Comparison of ENCODE assay signal across 17 cellular contexts in the genomic region with DNA sequence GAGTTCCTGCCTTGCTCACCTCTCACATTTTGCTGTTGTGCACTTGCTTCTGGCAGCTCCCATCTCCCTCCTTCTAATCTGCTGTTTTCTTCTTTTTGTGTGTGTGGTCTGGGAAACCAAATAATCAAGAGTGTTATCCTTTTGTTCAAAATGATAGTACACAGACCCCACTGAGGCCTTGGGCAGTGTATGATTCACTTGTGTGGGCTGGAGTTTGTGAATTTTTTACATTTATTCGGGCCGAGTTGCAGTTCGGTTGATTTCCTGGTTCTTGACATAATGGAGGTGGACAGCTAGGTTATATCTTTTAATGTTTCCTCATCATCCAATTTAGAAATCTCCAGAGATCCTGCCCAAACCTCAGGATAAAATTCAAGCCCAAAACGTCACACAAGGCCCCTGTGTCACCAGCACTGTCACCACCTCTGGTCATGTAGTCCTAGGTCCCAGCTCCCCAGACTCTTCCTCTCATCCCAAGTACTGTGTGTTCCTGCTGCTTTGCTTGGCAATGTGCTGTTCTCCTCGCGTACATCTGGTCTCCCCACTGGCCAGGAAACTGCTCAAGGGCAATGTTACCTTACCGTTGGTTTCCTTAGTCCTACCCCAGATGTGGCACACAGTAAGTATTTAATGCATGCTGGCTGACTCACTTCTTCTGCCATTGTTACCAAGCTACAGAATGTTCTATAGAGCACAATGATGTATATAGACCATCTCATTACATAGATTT. TPM values are rescaled to one million over a fixed set of nuclear protein-coding genes. Genes with fewer than 3 reads are reported as not detected.
DNase-seq lines count a peak whose midpoint lies in the region; ATAC-seq and TF ChIP-seq lines count a peak whose summit lies in the region.
"Had no signal": no experiment of that assay in that cellular context is flagged by ENCODE, and none has a peak within 500 bp of the region (broad histone marks: within the 10 kb centered on the region; RNA-seq: fewer than 3 reads in every experiment).

No MANE protein-coding gene starts in this region.

- in situ Hi-C loops in HAP-1 (cut with MboI; ENCODE audit: low sequenced_read_pairs), result no loop called here

- H3K9me3 ChIP-seq in T-helper 17 cell (ENCODE audit: control insufficient read depth, low read length, poor library complexity, severe bottlenecking) (no peaks in the 10 kb centered on the region), HAP-1 (no peaks in the 10 kb centered on the region)
- H3K9me3 ChIP-seq: esophagus muscularis mucosa, tibial artery had no signal

- peak overlapping the region; percentile 69 for H3K27ac Mint-ChIP-seq in T-helper 17 cell

- peaks cover 46% of the 10 kb centered on the region for H3K4me1 Mint-ChIP-seq in T-helper 17 cell

- DNase-seq in ELR (ENCODE audit: low read depth), result peak; percentile 58
- no peak for DNase-seq in T-helper 17 cell
- DNase-seq in epithelial cell of esophagus (ENCODE audit: low read depth), result peak; percentile 12
- DNase-seq in renal cortical epithelial cell (ENCODE audit: low read depth), result peak; percentile 22
- DNase-seq in HAP-1 (ENCODE audit: low spot score in 2 of 2), result no peak
- DNase-seq in dorsolateral prefrontal cortex, result no peak
- DNase-seq: activated gamma-delta T cell; AML-193; hypothalamus; KG1; NCI-H2227 treated with DMSO at 0.1 percent for 48 hours; NK-92 treated with Interleukin-12 subunit alpha and Interleukin-12 subunit beta, amount 100 ng/mL, for 24 hours; small intestine; tibial artery had no signal

- no peaks in the 10 kb centered on the region for H3K27me3 Mint-ChIP-seq in T-helper 17 cell

- H3K36me3 Mint-ChIP-seq in T-helper 17 cell (ENCODE audit: low read depth), result no peaks in the 10 kb centered on the region

- H3K4me3 Mint-ChIP-seq in T-helper 17 cell, result no peak overlapping the region

- ATAC-seq in T-helper 17 cell, result no peak
- ATAC-seq in HG03097 (IDR thresholded peaks at IDR 0.05; ENCODE audit: low FRiP score, unreplicated experiment), result no peak
- no peak for ATAC-seq in GM21576 (IDR thresholded peaks at IDR 0.05; ENCODE audit: unreplicated experiment)

- H3K27me3 ChIP-seq in HAP-1 (ENCODE audit: low read depth) (no peaks in the 10 kb centered on the region), dorsolateral prefrontal cortex (no peaks in the 10 kb centered on the region)
- H3K27me3 ChIP-seq: esophagus muscularis mucosa, tibial artery had no signal

- intact Hi-C loops in dorsolateral prefrontal cortex (cut with DNase I), result no loop called here

- H3K4me3 ChIP-seq in epithelial cell of esophagus (ENCODE audit: low read length) (no peak overlapping the region), HAP-1 (no peak overlapping the region), dorsolateral prefrontal cortex (no peak overlapping the region)
- H3K4me3 ChIP-seq: esophagus muscularis mucosa, tibial artery had no signal

- H3K4me1 ChIP-seq in HAP-1, result no peaks in the 10 kb centered on the region

- no peak for TF ChIP-seq CTCF in epithelial cell of esophagus (IDR thresholded peaks at IDR 0.05; ENCODE audit: insufficient read depth, low read depth, low read length, missing control alignments)
- no peak for TF ChIP-seq CTCF in dorsolateral prefrontal cortex (IDR thresholded peaks at IDR 0.05 in 54 of 56, conservative IDR thresholded peaks at IDR 0.05 in 2 of 56; ENCODE audit: low read depth in 1 of 56, partially characterized antibody in 56 of 56)

- no peaks in the 10 kb centered on the region for H3K36me3 ChIP-seq in HAP-1 (replicated peaks)
- H3K36me3 ChIP-seq: esophagus muscularis mucosa, tibial artery had no signal

- peak overlapping the region in 1 of 59 donors; percentile 4 for H3K27ac ChIP-seq in dorsolateral prefrontal cortex
- H3K27ac ChIP-seq: esophagus muscularis mucosa had no signal

RNA-seq across cellular contexts. Expression of a gene that starts 55.7 kb away (rescaled TPM):
- total RNA-seq in T-helper 17 cell (10 to 100 TPM; 66.1 to 66.3 TPM), renal cortical epithelial cell (41.0 and 43.4 TPM in 2 replicates), dorsolateral prefrontal cortex (10 to 100 TPM; 12.5 to 72.4 (median 29.8) TPM)

Comparison
In these comparisons a context has a peak if more than half of its experiments do, and no peak if none do; other contexts are left out.
1. DNase-seq: peak in ELR (single experiment), epithelial cell of esophagus (single experiment) and renal cortical epithelial cell (single experiment); none in T-helper 17 cell (0 of 3), HAP-1 (0 of 2) and dorsolateral prefrontal cortex (0 of 10).